In the genomic region with DNA sequence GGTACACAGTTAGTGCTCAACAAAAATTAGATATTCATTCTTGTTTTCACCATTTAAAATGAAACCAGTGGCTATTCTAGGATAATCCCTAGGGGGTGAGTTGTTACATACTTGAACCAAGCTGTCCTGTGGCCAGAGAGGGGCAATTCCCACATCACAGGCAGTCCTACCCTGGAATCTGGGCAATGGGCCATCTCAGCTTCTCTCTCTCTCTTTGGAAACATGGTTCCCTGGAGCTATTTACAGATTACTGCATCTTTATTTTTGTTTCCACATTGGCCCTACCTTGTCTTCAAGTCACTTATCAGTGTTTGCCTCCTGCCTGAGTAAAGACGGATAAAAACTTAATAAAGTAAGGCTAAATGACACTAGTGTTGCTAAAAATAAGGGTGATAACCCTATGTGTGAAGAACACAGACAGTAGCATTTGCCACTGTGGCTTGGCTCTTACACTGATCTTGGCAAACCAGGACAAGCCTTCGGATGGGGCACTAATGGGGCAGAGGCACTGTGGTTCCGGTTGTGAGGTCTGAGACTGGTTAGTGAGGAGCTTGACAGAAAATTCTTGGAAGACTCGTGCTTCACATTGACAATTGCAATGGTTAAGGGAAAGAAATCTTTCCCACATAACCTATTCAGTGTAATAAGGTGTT, we compare ENCODE assay signal across 14 cellular contexts.
A peak's percentile ranks its signal among the peaks of the same experiment; 100 is the strongest.
DNase-seq lines count a peak whose midpoint lies in the region; ATAC-seq and TF ChIP-seq lines count a peak whose summit lies in the region.
"Had no signal": no experiment of that assay in that cellular context is flagged by ENCODE, and none has a peak within 500 bp of the region (broad histone marks: within the 10 kb centered on the region; RNA-seq: fewer than 3 reads in every experiment).

No MANE protein-coding gene starts in this region.

- no peaks in the 10 kb centered on the region for H3K9me3 ChIP-seq in Loucy (ENCODE audit: insufficient read depth, low read depth, low read length)
- H3K9me3 ChIP-seq in CD4-positive, alpha-beta T cell (ENCODE audit: control insufficient read depth, low read length) = no peaks in the 10 kb centered on the region
- H3K9me3 ChIP-seq: lower lobe of right lung had no signal

- no peaks in the 10 kb centered on the region for H3K79me2 ChIP-seq in Loucy (ENCODE audit: insufficient read depth, low read length)

- H3K4me1 Mint-ChIP-seq in CD4-positive, alpha-beta T cell (ENCODE audit: low read depth) = no peaks in the 10 kb centered on the region

- peak overlapping the region; percentile 9; the same call in 1 of the 2 replicates for H2AFZ ChIP-seq in Loucy (ENCODE audit: low read length)

- CTCF ChIA-PET in CD4-positive, alpha-beta T cell (lab: Charles Lee) = no interaction called here

- no peaks in the 10 kb centered on the region for H4K20me1 ChIP-seq in Loucy (ENCODE audit: insufficient read depth, low read length, poor library complexity, severe bottlenecking)

- no peak overlapping the region for H3K4me2 ChIP-seq in Loucy (ENCODE audit: low read depth, low read length, poor library complexity, severe bottlenecking)
- H3K4me2 ChIP-seq: smooth muscle cell had no signal

- H3K4me1 ChIP-seq in Loucy (ENCODE audit: insufficient read depth, low read length, poor library complexity, severe bottlenecking) = peaks cover 24% of the 10 kb centered on the region
- H3K4me1 ChIP-seq: lower lobe of right lung had no signal

- H3K27me3 Mint-ChIP-seq in CD4-positive, alpha-beta T cell = peaks cover 3% of the 10 kb centered on the region

- no peaks in the 10 kb centered on the region for H3K36me3 Mint-ChIP-seq in CD4-positive, alpha-beta T cell (ENCODE audit: low read depth)

- no peak overlapping the region for H3K27ac ChIP-seq in CD4-positive, alpha-beta T cell (ENCODE audit: low read depth, low read length)
- H3K27ac ChIP-seq: lower lobe of right lung had no signal

- H3K9me3 Mint-ChIP-seq in CD4-positive, alpha-beta T cell = no peaks in the 10 kb centered on the region

- POLR2A ChIA-PET in CD4-positive, alpha-beta T cell (lab: Charles Lee) = no interaction called here

- no peak overlapping the region for H3K27ac Mint-ChIP-seq in CD4-positive, alpha-beta T cell

- no peak overlapping the region for H3K9ac ChIP-seq in Loucy (ENCODE audit: low read depth, low read length, poor library complexity, severe bottlenecking)

- no peak overlapping the region for H3K4me3 ChIP-seq in Loucy (ENCODE audit: low read length, poor library complexity, severe bottlenecking)
- H3K4me3 ChIP-seq: lower lobe of right lung, smooth muscle cell had no signal

- no peaks in the 10 kb centered on the region for H3K36me3 ChIP-seq in Loucy (ENCODE audit: insufficient read depth, low read length)
- H3K36me3 ChIP-seq: lower lobe of right lung had no signal

- H3F3A ChIP-seq in Loucy (ENCODE audit: low read depth) = no peaks in the 10 kb centered on the region

- no peaks in the 10 kb centered on the region for H3K27me3 ChIP-seq in Loucy (ENCODE audit: insufficient read depth, low read length, poor library complexity, severe bottlenecking)
- no peaks in the 10 kb centered on the region for H3K27me3 ChIP-seq in CD4-positive, alpha-beta T cell (ENCODE audit: control insufficient read depth, insufficient read depth, low read length)

- H3K9me2 ChIP-seq in Loucy (replicated peaks; ENCODE audit: low read depth, low read length) = no peaks in the 10 kb centered on the region

- DNase-seq in A172 (ENCODE audit: low spot score) (peak; percentile 34), fibroblast of gingiva (ENCODE audit: low read depth) (peak; percentile 63), myocyte (ENCODE audit: low read depth) (peak; percentile 89), NCI-H2029 treated with DMSO at 0.1 percent for 48 hours (lab: John Stamatoyannopoulos, UW) (no peak), NOMO-1 treated with DMSO at 0.1 percent for 48 hours (lab: John Stamatoyannopoulos, UW; ENCODE audit: unreplicated experiment) (no peak), NCI-H748 treated with DMSO at 0.1 percent for 48 hours (lab: John Stamatoyannopoulos, UW) (no peak)
- DNase-seq in CD4-positive, alpha-beta T cell = no peak
- DNase-seq: Calu3; central memory CD4-positive, alpha-beta T cell; hypothalamus; lower lobe of right lung; NCI-H2107 had no signal

- no peak for ATAC-seq in CD4-positive, alpha-beta T cell (ENCODE audit: poor library complexity)

- TF ChIP-seq CTCF in Loucy (conservative IDR thresholded peaks at IDR 0.05; ENCODE audit: low read length) = no peak
- no peak for TF ChIP-seq CTCF in CD4-positive, alpha-beta T cell (IDR thresholded peaks at IDR 0.05)

- intact Hi-C loops in CD4-positive, alpha-beta T cell (cut with DNase I, micrococcal nuclease) = no loop called here

- H3K4me3 Mint-ChIP-seq in CD4-positive, alpha-beta T cell = no peak overlapping the region

Comparison
In these comparisons a context has a peak if more than half of its experiments do, and no peak if none do; other contexts are left out.
1. DNase-seq: peak in A172 (single experiment), fibroblast of gingiva (single experiment) and myocyte (single experiment); none in CD4-positive, alpha-beta T cell (0 of 10), NCI-H2029 treated with DMSO at 0.1 percent for 48 hours (single experiment), NOMO-1 treated with DMSO at 0.1 percent for 48 hours (single experiment) and NCI-H748 treated with DMSO at 0.1 percent for 48 hours (single experiment).